18 cellular contexts compared by ENCODE assay signal in genomic region chr14:38592764-38593442, GRCh38.
"Had no signal": no experiment of that assay in that cellular context is flagged by ENCODE, and none has a peak within 500 bp of the region (broad histone marks: within the 10 kb centered on the region; RNA-seq: fewer than 3 reads in every experiment).

No MANE protein-coding gene starts in this region.

- DNase-seq: activated CD4-positive, alpha-beta T cell treated with anti-CD3 and anti-CD28 coated beads, Interleukin-2, amount 50 U/mL, for 4 hours; activated gamma-delta T cell treated with Interleukin-2 at 50 U/mL for 16 hours; adrenal gland; effector CD4-positive, alpha-beta T cell; kidney; left lung; naive thymus-derived CD4-positive, alpha-beta T cell; ovary; right lobe of liver; stimulated activated CD4-positive, alpha-beta T cell treated with anti-CD3 and anti-CD28 coated beads, Interleukin-4, amount 100 ng/mL, for 24 hours; stomach; T-helper 2 cell; upper lobe of left lung had no signal

- H3K9me3 ChIP-seq: adrenal gland, mucosa of descending colon, ovary, right lobe of liver, stomach, thoracic aorta, upper lobe of left lung had no signal

- H3K4me1 Mint-ChIP-seq: naive thymus-derived CD4-positive, alpha-beta T cell; stimulated activated effector memory CD8-positive, alpha-beta T cell treated with anti-CD3 and anti-CD28 coated beads, Interleukin-12 subunit alpha, Interleukin-12 subunit beta, amount 100 ng/mL, for 72 hours had no signal

- H3K36me3 ChIP-seq: adrenal gland, breast epithelium, left lung, ovary, right lobe of liver, stomach, thoracic aorta, upper lobe of left lung had no signal

- H3K4me1 ChIP-seq: adrenal gland, breast epithelium, left lung, right lobe of liver, stomach, upper lobe of left lung had no signal

- ATAC-seq: activated naive CD4-positive, alpha-beta T cell treated with anti-CD3 and anti-CD28 coated beads, Interleukin-2, amount 50 U/mL, for 72 hours; left lung; mucosa of descending colon; naive thymus-derived CD4-positive, alpha-beta T cell; right lobe of liver; stimulated activated effector memory CD8-positive, alpha-beta T cell treated with anti-CD3 and anti-CD28 coated beads, Interleukin-12 subunit alpha, Interleukin-12 subunit beta, amount 100 ng/mL, for 72 hours had no signal

- H3K27ac ChIP-seq: adrenal gland, breast epithelium, left lung, ovary, right lobe of liver, stomach, thoracic aorta, upper lobe of left lung had no signal

- H3K27ac Mint-ChIP-seq: activated naive CD4-positive, alpha-beta T cell treated with anti-CD3 and anti-CD28 coated beads, Interleukin-2, amount 50 U/mL, for 72 hours; naive thymus-derived CD4-positive, alpha-beta T cell; stimulated activated effector memory CD8-positive, alpha-beta T cell treated with anti-CD3 and anti-CD28 coated beads, Interleukin-12 subunit alpha, Interleukin-12 subunit beta, amount 100 ng/mL, for 72 hours had no signal

- H3K4me3 ChIP-seq: adrenal gland, breast epithelium, left lung, mucosa of descending colon, ovary, right lobe of liver, stomach, thoracic aorta, upper lobe of left lung had no signal

- H3K27me3 ChIP-seq: adrenal gland, breast epithelium, left lung, ovary, right lobe of liver, stomach, upper lobe of left lung had no signal

- H3K36me3 Mint-ChIP-seq: activated naive CD4-positive, alpha-beta T cell treated with anti-CD3 and anti-CD28 coated beads, Interleukin-2, amount 50 U/mL, for 72 hours; naive thymus-derived CD4-positive, alpha-beta T cell; stimulated activated effector memory CD8-positive, alpha-beta T cell treated with anti-CD3 and anti-CD28 coated beads, Interleukin-12 subunit alpha, Interleukin-12 subunit beta, amount 100 ng/mL, for 72 hours had no signal

- H3K4me3 Mint-ChIP-seq: naive thymus-derived CD4-positive, alpha-beta T cell; stimulated activated effector memory CD8-positive, alpha-beta T cell treated with anti-CD3 and anti-CD28 coated beads, Interleukin-12 subunit alpha, Interleukin-12 subunit beta, amount 100 ng/mL, for 72 hours had no signal
